Comparison of ENCODE assay signal across 33 cellular contexts in the genomic region with DNA sequence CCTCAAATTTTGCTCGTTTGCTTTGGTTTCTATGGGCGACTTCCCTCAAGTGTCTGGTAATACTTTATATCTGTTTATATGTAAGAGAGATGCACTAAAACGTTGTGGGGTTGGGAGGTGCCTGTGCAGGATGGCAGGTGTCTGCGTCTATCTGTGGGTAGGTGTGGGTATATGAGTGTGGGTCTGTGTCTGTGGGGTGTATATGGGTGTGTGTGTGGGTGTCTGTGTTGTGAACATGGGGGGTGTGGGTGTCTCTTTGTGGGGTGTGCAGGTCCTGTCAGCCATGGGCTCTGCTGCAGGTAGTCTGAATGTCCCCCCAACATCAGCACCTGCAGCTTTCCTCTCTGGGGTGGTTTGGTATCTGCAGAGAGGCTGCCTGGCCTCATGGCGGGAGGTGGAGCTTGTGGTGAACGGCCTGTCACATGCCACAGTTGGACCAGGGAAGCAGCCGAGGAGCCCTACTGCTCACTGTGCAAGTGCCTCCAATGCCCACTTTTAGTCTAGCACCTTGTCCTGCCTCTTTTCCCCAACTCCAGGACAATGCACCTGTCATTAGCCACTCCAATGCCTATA.
"Had no signal": no experiment of that assay in that cellular context is flagged by ENCODE, and none has a peak within 500 bp of the region (broad histone marks: within the 10 kb centered on the region; RNA-seq: fewer than 3 reads in every experiment).

No MANE protein-coding gene starts in this region.

- FAIRE-seq: bronchial epithelial cell had no signal

- H3K4me2 ChIP-seq: KMS-11 had no signal

- H3K9ac ChIP-seq: KMS-11 had no signal

- H3K9me3 ChIP-seq: SJCRH30 had no signal

- H3K4me3 ChIP-seq: SJCRH30, SK-N-MC had no signal

- DNase-seq: activated B cell treated with CpG ODN at 0.5 μM for 24 hours; activated CD4-positive, alpha-beta memory T cell treated with anti-CD3 and anti-CD28 coated beads for 36 hours; activated CD4-positive, alpha-beta T cell treated with anti-CD3 and anti-CD28 coated beads for 4 hours; activated CD4-positive, alpha-beta T cell treated with anti-CD3 and anti-CD28 coated beads, Interleukin-2, amount 50 U/mL, for 1 hour; activated CD4-positive, CD25-positive, alpha-beta regulatory T cell treated with anti-CD3 and anti-CD28 coated beads, Interleukin-2, amount 50 U/mL, for 72 hours; activated effector memory CD4-positive, alpha-beta T cell treated with Interleukin-2 at 50 U/mL for 16 hours; activated naive CD4-positive, alpha-beta T cell treated with anti-CD3 and anti-CD28 coated beads, Interleukin-2, amount 10 ng/mL, durations not matched to agents 7 days and 5 days; activated naive CD8-positive, alpha-beta T cell treated with anti-CD3 and anti-CD28 coated beads, Interleukin-2, amount 50 U/mL, for 24 hours; activated T-cell treated with anti-CD3 and anti-CD28 coated beads for 4 hours; activated T-cell treated with anti-CD3 and anti-CD28 coated beads, Interleukin-2, amount 50 U/mL, for 4 hours; anterior cingulate cortex; caudate nucleus; cerebellar nuclear complex; NCI-H1092 treated with DMSO at 0.1 percent for 48 hours; NCI-H1417; NCI-H146; NCI-H187; NCI-H2029 treated with DMSO at 0.1 percent for 48 hours; NCI-H2107; NCI-H2171; NCI-H510A; NCI-H526; NCI-H748 treated with DMSO at 0.1 percent for 48 hours; SHP77; SJCRH30; T-cell; T-helper 2 cell; T-helper 9 cell had no signal

- H3K36me3 ChIP-seq: SJCRH30 had no signal

- H3K27me3 ChIP-seq: SJCRH30 had no signal

- H3K27ac ChIP-seq: KMS-11, SJCRH30, SK-N-MC, VCaP had no signal

- H3K4me1 ChIP-seq: SJCRH30 had no signal

- ATAC-seq: activated naive CD8-positive, alpha-beta T cell treated with anti-CD3 and anti-CD28 coated beads, Interleukin-2, amount 50 U/mL, for 24 hours; activated T-cell treated with anti-CD3 and anti-CD28 coated beads, Interleukin-2, amount 50 U/mL, for 4 hours; Panc1; T-cell had no signal
